ENCODE assay signal across 8 cellular contexts in the genomic region with DNA sequence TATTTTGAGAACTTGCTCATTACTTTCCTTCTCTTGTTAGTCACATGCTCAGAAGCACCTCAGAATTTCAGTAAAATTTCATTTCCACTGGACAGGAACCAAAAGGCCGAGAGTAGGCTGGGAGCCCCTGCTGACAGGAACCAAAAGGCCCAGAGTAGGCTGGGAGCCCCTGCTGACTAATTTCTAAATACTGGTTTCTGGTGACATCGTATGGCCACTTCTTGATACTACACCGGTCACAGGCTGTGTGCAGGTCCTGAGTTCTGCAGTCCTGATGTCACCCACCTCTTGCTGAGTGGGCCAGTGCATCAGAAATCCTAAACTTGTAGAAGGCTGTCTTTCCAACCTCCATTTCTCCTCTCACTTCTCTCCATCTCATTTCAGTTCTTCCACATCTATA. TPM values are rescaled to one million over a fixed set of nuclear protein-coding genes. Genes with fewer than 3 reads are reported as not detected.
DNase-seq lines count a peak whose midpoint lies in the region; ATAC-seq and TF ChIP-seq lines count a peak whose summit lies in the region.

No MANE protein-coding gene starts in this region.

- DNase-seq in DMS53 treated with DMSO at 0.1 percent for 48 hours (lab: John Stamatoyannopoulos, UW; ENCODE audit: unreplicated experiment) (peak; percentile 20), NCI-H345 (lab: John Stamatoyannopoulos, UW) (peak; percentile 17), astrocyte of the cerebellum (ENCODE audit: low read depth) (peak; percentile 43), kidney tubule cell (ENCODE audit: low spot score) (peak; percentile 64), transverse colon (no peak), cortex of kidney (lab: John Stamatoyannopoulos, UW) (no peak)

- in situ Hi-C loops in astrocyte of the cerebellum (cut with HindIII; ENCODE audit: low sequenced_read_pairs) (no loop called here), transverse colon (cut with MboI; ENCODE audit: low pct_ligation_motif_present in 1 of 4, low pct_unique_long_range_greater_than_20kb in 1 of 4, low sequenced_read_pairs in 3 of 4) (loop anchor here in 3 of 4 donors (25.0 kb wide), 2 partner anchors 653 to 828 kb away; no protein-coding TSS in a partner anchor)

- no peaks in the 10 kb centered on the region for H3K9me3 ChIP-seq in transverse colon

- H3K4me3 ChIP-seq in astrocyte of the cerebellum (ENCODE audit: low read depth, low read length) = no peak overlapping the region
- no peak overlapping the region for H3K4me3 ChIP-seq in transverse colon

- no peak for TF ChIP-seq POLR2A in transverse colon (IDR thresholded peaks at IDR 0.05)

- H3K4me1 ChIP-seq in transverse colon = no peaks in the 10 kb centered on the region

- 5% methylated on average over 3 of the region's 3 CpGs; no CpG with 5 or more reads in 1 of the 2 donors for WGBS in transverse colon (ENCODE audit: low coverage in 1 of 2), 2 donors

- no peaks in the 10 kb centered on the region for H3K36me3 ChIP-seq in transverse colon

- ATAC-seq in GM19324 (IDR thresholded peaks at IDR 0.05; ENCODE audit: low FRiP score, unreplicated experiment) (peak; percentile 81), HG03103 (IDR thresholded peaks at IDR 0.05; ENCODE audit: low read depth, unreplicated experiment) (peak; percentile 86)

- H3K27ac ChIP-seq in transverse colon = no peak overlapping the region

- peaks cover 46% of the 10 kb centered on the region for H3K27me3 ChIP-seq in transverse colon

- no peak for TF ChIP-seq EP300 in transverse colon (IDR thresholded peaks at IDR 0.05; ENCODE audit: low read depth)

- intact Hi-C loops in transverse colon (cut with DNase I; ENCODE audit: low total_unique reads) = no loop called here

- peak; percentile 63 for TF ChIP-seq CTCF in astrocyte of the cerebellum (IDR thresholded peaks at IDR 0.05; ENCODE audit: low read depth, low read length, missing control alignments)
- TF ChIP-seq CTCF in transverse colon (IDR thresholded peaks at IDR 0.05) = peak; percentile 29 to 46 (median 41)

RNA-seq across cellular contexts. Expression of a gene that starts 17.7 kb away (rescaled TPM):
- total RNA-seq in transverse colon = not detected

Comparison
In these comparisons a context has a peak if more than half of its experiments do, and no peak if none do; other contexts are left out.
1. DNase-seq: peak in DMS53 treated with DMSO at 0.1 percent for 48 hours (single experiment), NCI-H345 (single experiment), astrocyte of the cerebellum (single experiment) and kidney tubule cell (single experiment); none in transverse colon (single experiment) and cortex of kidney (single experiment).